Comparison of ENCODE assay signal across 1 cellular context in the genomic region with DNA sequence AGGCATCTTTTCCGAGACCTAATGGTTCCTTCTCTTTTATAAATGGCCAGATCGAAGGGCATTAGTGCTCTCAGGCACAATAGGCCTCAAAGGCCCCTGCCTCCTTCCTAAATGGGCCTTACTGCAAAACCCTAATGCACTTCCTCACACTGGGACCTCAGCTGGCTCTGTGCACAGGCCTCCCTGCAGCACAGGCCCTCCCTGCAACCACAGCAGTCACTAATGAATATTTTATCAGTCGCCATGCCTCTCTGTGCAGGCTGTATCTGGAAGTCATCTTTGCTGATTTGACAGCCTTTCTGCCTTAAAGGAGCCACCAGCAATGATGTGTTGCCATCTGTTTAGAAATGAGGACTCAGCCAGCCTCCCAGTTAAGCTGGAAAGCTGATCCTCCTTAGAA.
TF ChIP-seq lines count a peak whose summit lies in the region.

No MANE protein-coding gene starts in this region.

TF ChIP-seq in SK-N-SH, 30 proteins besides CTCF, POLR2A, EP300 and RAD21 (continued from another document):
- TF ChIP-seq, protein P1, sequence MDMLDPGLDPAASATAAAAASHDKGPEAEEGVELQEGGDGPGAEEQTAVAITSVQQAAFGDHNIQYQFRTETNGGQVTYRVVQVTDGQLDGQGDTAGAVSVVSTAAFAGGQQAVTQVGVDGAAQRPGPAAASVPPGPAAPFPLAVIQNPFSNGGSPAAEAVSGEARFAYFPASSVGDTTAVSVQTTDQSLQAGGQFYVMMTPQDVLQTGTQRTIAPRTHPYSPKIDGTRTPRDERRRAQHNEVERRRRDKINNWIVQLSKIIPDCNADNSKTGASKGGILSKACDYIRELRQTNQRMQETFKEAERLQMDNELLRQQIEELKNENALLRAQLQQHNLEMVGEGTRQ (IDR thresholded peaks at IDR 0.05; ENCODE audit: borderline replicate concordance, low read depth, low read length): no peak
- TF ChIP-seq, protein P2, sequence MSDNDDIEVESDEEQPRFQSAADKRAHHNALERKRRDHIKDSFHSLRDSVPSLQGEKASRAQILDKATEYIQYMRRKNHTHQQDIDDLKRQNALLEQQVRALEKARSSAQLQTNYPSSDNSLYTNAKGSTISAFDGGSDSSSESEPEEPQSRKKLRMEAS (IDR thresholded peaks at IDR 0.05; ENCODE audit: low read depth): no peak
- TF ChIP-seq RCOR1 (IDR thresholded peaks at IDR 0.05; ENCODE audit: low read length) (peak; percentile 95; the same call in 1 of the 2 replicates), MEF2A (IDR thresholded peaks at IDR 0.05; ENCODE audit: borderline replicate concordance, low read depth) (no peak), TEAD4 (IDR thresholded peaks at IDR 0.05; ENCODE audit: borderline replicate concordance, insufficient read depth) (no peak)
- TF ChIP-seq, protein P3, sequence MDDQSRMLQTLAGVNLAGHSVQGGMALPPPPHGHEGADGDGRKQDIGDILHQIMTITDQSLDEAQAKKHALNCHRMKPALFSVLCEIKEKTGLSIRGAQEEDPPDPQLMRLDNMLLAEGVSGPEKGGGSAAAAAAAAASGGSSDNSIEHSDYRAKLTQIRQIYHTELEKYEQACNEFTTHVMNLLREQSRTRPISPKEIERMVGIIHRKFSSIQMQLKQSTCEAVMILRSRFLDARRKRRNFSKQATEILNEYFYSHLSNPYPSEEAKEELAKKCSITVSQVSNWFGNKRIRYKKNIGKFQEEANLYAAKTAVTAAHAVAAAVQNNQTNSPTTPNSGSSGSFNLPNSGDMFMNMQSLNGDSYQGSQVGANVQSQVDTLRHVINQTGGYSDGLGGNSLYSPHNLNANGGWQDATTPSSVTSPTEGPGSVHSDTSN (IDR thresholded peaks at IDR 0.05): 0 out of 2 replicates have a peak, but pooled peaks have one; percentile 8
